In the genomic region with DNA sequence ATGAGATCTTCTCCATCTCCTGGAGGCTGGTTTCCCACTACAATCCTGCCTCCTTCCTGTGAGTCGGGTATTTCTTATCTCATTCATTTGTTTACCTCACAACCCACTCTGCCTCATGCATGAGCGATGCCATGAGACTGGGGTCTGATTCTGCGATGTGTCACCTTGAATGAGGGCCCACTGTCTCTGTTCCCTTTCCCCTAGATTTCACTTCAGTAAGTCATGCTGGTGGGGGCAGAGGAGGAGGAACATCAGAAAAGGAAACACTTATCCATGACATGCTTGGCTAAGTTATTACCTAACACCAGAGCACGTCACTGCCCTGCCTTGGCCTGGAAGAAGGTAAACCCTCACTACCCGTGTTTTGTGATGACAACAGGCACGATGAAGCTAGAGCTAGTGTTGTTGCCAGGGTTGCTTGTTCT, we compare ENCODE assay signal across 14 cellular contexts.
DNase-seq lines count a peak whose midpoint lies in the region; ATAC-seq and TF ChIP-seq lines count a peak whose summit lies in the region.
"Had no signal": no experiment of that assay in that cellular context is flagged by ENCODE, and none has a peak within 500 bp of the region (broad histone marks: within the 10 kb centered on the region; RNA-seq: fewer than 3 reads in every experiment).

No MANE protein-coding gene starts in this region.

- POLR2A ChIA-PET in PC-9 (lab: Charles Lee; ENCODE audit: unreplicated experiment), result no interaction called here

- no peak overlapping the region for H3K4me3 Mint-ChIP-seq in activated T-helper 2 cell treated with anti-CD3 and anti-CD28 coated beads, Interferon-gamma antibody, Interleukin-2, Interleukin-4, amounts not matched to agents 10 μg/mL and 5 μg/mL and 100 μg/mL, durations not matched to agents 14 hours and 24 hours and 36 hours (ENCODE audit: low read depth)

- peaks cover 51% of the 10 kb centered on the region for H3K4me1 Mint-ChIP-seq in activated T-helper 2 cell treated with anti-CD3 and anti-CD28 coated beads, Interferon-gamma antibody, Interleukin-2, Interleukin-4, amounts not matched to agents 10 μg/mL and 5 μg/mL and 100 μg/mL, durations not matched to agents 14 hours and 24 hours and 36 hours (ENCODE audit: low read depth)

- H3K27ac Mint-ChIP-seq in activated T-helper 2 cell treated with anti-CD3 and anti-CD28 coated beads, Interferon-gamma antibody, Interleukin-2, Interleukin-4, amounts not matched to agents 10 μg/mL and 5 μg/mL and 100 μg/mL, durations not matched to agents 14 hours and 24 hours and 36 hours, result no peak overlapping the region
- H3K27ac Mint-ChIP-seq: activated naive CD4-positive, alpha-beta T cell treated with anti-CD3 and anti-CD28 coated beads, Interleukin-2, amount 50 U/mL, for 72 hours had no signal

- H3K4me1 ChIP-seq in PC-9 (replicated peaks; ENCODE audit: insufficient read depth) (peaks cover 43% of the 10 kb centered on the region), mucosa of descending colon (ENCODE audit: low read depth) (no peaks in the 10 kb centered on the region)
- H3K4me1 ChIP-seq: psoas muscle, SJCRH30, upper lobe of left lung had no signal

- peak overlapping the region; percentile 17; the same call in 1 of the 2 replicates for H2AFZ ChIP-seq in PC-9

- H3K9me2 ChIP-seq in PC-9 (ENCODE audit: insufficient read depth), result no peaks in the 10 kb centered on the region

- ATAC-seq in mucosa of descending colon (no peak), HG02571 (IDR thresholded peaks at IDR 0.05; ENCODE audit: unreplicated experiment) (no peak)
- ATAC-seq: psoas muscle had no signal

- intact Hi-C loops in PC-9 (cut with micrococcal nuclease; ENCODE audit: unreplicated experiment) (no loop called here), mucosa of descending colon (cut with DNase I, micrococcal nuclease) (no loop called here)
- intact Hi-C loops in activated T-helper 2 cell treated with anti-CD3 and anti-CD28 coated beads, Interferon-gamma antibody, Interleukin-2, Interleukin-4, amounts not matched to agents 10 μg/mL and 5 μg/mL and 100 μg/mL, durations not matched to agents 14 hours and 24 hours and 36 hours (cut with micrococcal nuclease), result no loop called here

- CTCF ChIA-PET in PC-9 (lab: Charles Lee), result no interaction called here

- TF ChIP-seq CTCF in PC-9 (conservative IDR thresholded peaks at IDR 0.05) (no peak), fibroblast of villous mesenchyme (IDR thresholded peaks at IDR 0.05; ENCODE audit: insufficient read depth, low read depth, low read length) (no peak), GM13977 (IDR thresholded peaks at IDR 0.05; ENCODE audit: extremely low read depth, insufficient read depth, missing control alignments) (no peak), mucosa of descending colon (IDR thresholded peaks at IDR 0.05) (no peak)

- H3K27ac ChIP-seq in PC-9, result 0 out of 2 replicates have a peak overlapping the region, but pooled peaks have one; percentile 4
- H3K27ac ChIP-seq: psoas muscle, SJCRH30, upper lobe of left lung had no signal

- H3K4me2 ChIP-seq in PC-9, result peak overlapping the region; percentile 28

- in situ Hi-C loops in GM13977 (cut with MboI; ENCODE audit: low pct_unique_long_range_greater_than_20kb, low sequenced_read_pairs, unreplicated experiment), result loop anchor here (25.0 kb wide), 2 partner anchors 339 to 464 kb away; a partner anchor contains a TSS

- no peaks in the 10 kb centered on the region for H3K79me2 ChIP-seq in PC-9 (ENCODE audit: low read depth)

- peaks cover 4% of the 10 kb centered on the region for H3K9me3 Mint-ChIP-seq in activated T-helper 2 cell treated with anti-CD3 and anti-CD28 coated beads, Interferon-gamma antibody, Interleukin-2, Interleukin-4, amounts not matched to agents 10 μg/mL and 5 μg/mL and 100 μg/mL, durations not matched to agents 14 hours and 24 hours and 36 hours

- H3K36me3 ChIP-seq in PC-9 (ENCODE audit: low read depth) (no peaks in the 10 kb centered on the region), mucosa of descending colon (ENCODE audit: low read depth) (no peaks in the 10 kb centered on the region)
- H3K36me3 ChIP-seq: SJCRH30, upper lobe of left lung had no signal

- no TSS peak for BruUV-seq in PC-9 (replicated peaks; lab: Mats Ljungman, UMichigan)

- H3K4me3 ChIP-seq in PC-9, result no peak overlapping the region
- H3K4me3 ChIP-seq in fibroblast of villous mesenchyme (ENCODE audit: low read depth, low read length), result no peak overlapping the region
- H3K4me3 ChIP-seq in mucosa of descending colon, result no peak overlapping the region
- H3K4me3 ChIP-seq: psoas muscle, SJCRH30, upper lobe of left lung had no signal

- no peaks in the 10 kb centered on the region for H3K27me3 Mint-ChIP-seq in activated T-helper 2 cell treated with anti-CD3 and anti-CD28 coated beads, Interferon-gamma antibody, Interleukin-2, Interleukin-4, amounts not matched to agents 10 μg/mL and 5 μg/mL and 100 μg/mL, durations not matched to agents 14 hours and 24 hours and 36 hours (ENCODE audit: low read depth)

- no peaks in the 10 kb centered on the region for H4K20me1 ChIP-seq in PC-9 (ENCODE audit: insufficient read depth)

- DNase-seq in stimulated activated CD4-positive, alpha-beta T cell treated with anti-CD3 and anti-CD28 coated beads, Interleukin-1b, Interleukin-23, amount 100 ng/mL, for 48 hours, result peak; percentile 16
- DNase-seq in stimulated activated CD4-positive, alpha-beta T cell treated with anti-CD3 and anti-CD28 coated beads, Interleukin-2, amount 100 ng/mL, for 48 hours, result no peak
- DNase-seq in PC-9 (peak in 1 of 2 experiments; percentile 73), fibroblast of villous mesenchyme (ENCODE audit: low read depth) (peak; percentile 28), GM13977 (ENCODE audit: low spot score) (no peak), mucosa of descending colon (no peak)
- DNase-seq in activated T-helper 2 cell treated with anti-CD3 and anti-CD28 coated beads, Interferon-gamma antibody, Interleukin-2, Interleukin-4, amounts not matched to agents 10 μg/mL and 5 μg/mL and 100 μg/mL, durations not matched to agents 14 hours and 24 hours and 36 hours (ENCODE audit: low spot score), result no peak
- DNase-seq: effector memory CD4-positive, alpha-beta T cell; NCI-H187 treated with DMSO at 0.1 percent for 48 hours; psoas muscle; SJCRH30 had no signal

- peaks cover 7% of the 10 kb centered on the region for H3K36me3 Mint-ChIP-seq in activated T-helper 2 cell treated with anti-CD3 and anti-CD28 coated beads, Interferon-gamma antibody, Interleukin-2, Interleukin-4, amounts not matched to agents 10 μg/mL and 5 μg/mL and 100 μg/mL, durations not matched to agents 14 hours and 24 hours and 36 hours (ENCODE audit: low read depth)
- H3K36me3 Mint-ChIP-seq: activated naive CD4-positive, alpha-beta T cell treated with anti-CD3 and anti-CD28 coated beads, Interleukin-2, amount 50 U/mL, for 72 hours had no signal

- H3K27me3 ChIP-seq in PC-9 (ENCODE audit: insufficient read depth, low read depth), result no peaks in the 10 kb centered on the region
- H3K27me3 ChIP-seq: SJCRH30, upper lobe of left lung had no signal

- H3F3A ChIP-seq in PC-9 (ENCODE audit: insufficient read depth, low read depth), result peaks cover 16% of the 10 kb centered on the region; the same call in 1 of the 2 replicates

- no peaks in the 10 kb centered on the region for H3K9me3 ChIP-seq in PC-9 (ENCODE audit: insufficient read depth, low read depth)
- no peaks in the 10 kb centered on the region for H3K9me3 ChIP-seq in mucosa of descending colon
- H3K9me3 ChIP-seq: psoas muscle, SJCRH30, upper lobe of left lung had no signal

Comparison
In these comparisons a context has a peak if more than half of its experiments do, and no peak if none do; other contexts are left out.
1. DNase-seq: peak in stimulated activated CD4-positive, alpha-beta T cell treated with anti-CD3 and anti-CD28 coated beads, Interleukin-1b, Interleukin-23, amount 100 ng/mL, for 48 hours (single experiment) and fibroblast of villous mesenchyme (single experiment); none in stimulated activated CD4-positive, alpha-beta T cell treated with anti-CD3 and anti-CD28 coated beads, Interleukin-2, amount 100 ng/mL, for 48 hours (0 of 2), GM13977 (single experiment), mucosa of descending colon (0 of 3) and activated T-helper 2 cell treated with anti-CD3 and anti-CD28 coated beads, Interferon-gamma antibody, Interleukin-2, Interleukin-4, amounts not matched to agents 10 μg/mL and 5 μg/mL and 100 μg/mL, durations not matched to agents 14 hours and 24 hours and 36 hours (single experiment).